Comparison of ENCODE assay signal across 33 cellular contexts in the genomic region with DNA sequence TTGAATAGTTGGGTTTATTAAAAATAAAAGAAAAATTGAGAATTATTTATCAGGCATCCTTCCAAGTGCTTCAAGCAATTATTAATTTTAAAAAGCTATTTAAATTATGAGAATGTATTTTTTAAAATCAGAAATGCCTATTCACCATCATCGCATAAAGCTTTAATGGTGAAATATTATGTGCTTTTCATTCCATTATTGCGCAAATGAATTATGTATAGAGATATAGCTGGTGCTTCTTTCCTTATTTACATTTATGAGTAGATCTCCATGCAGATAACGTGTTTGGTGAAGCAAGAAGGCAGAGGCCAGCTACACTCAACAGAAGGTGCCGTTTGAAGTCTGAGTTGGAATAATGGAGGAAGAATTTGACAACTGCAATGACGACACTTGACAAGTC.
"Had no signal": no experiment of that assay in that cellular context is flagged by ENCODE, and none has a peak within 500 bp of the region (broad histone marks: within the 10 kb centered on the region; RNA-seq: fewer than 3 reads in every experiment).

No MANE protein-coding gene starts in this region.

- DNase-seq: activated B cell treated with CpG ODN at 0.5 μM for 24 hours; activated CD4-positive, alpha-beta memory T cell treated with anti-CD3 and anti-CD28 coated beads for 36 hours; activated CD4-positive, alpha-beta T cell treated with anti-CD3 and anti-CD28 coated beads for 4 hours; activated CD4-positive, alpha-beta T cell treated with anti-CD3 and anti-CD28 coated beads, Interleukin-2, amount 50 U/mL, for 1 hour; activated CD4-positive, alpha-beta T cell treated with anti-CD3 and anti-CD28 coated beads, Interleukin-2, amount 50 U/mL, for 4 hours; activated CD4-positive, CD25-positive, alpha-beta regulatory T cell treated with anti-CD3 and anti-CD28 coated beads, Interleukin-2, amount 50 U/mL, for 72 hours; activated CD8-positive, alpha-beta memory T cell treated with anti-CD3 and anti-CD28 coated beads, Interleukin-2, amount 50 U/mL, for 4 hours; activated CD8-positive, alpha-beta T cell treated with anti-CD3 and anti-CD28 coated beads for 36 hours; activated effector memory CD4-positive, alpha-beta T cell treated with anti-CD3 and anti-CD28 coated beads, Interleukin-2, amount 50 U/mL, for 16 hours; activated gamma-delta T cell treated with Interleukin-2 at 50 U/mL for 16 hours; activated naive CD4-positive, alpha-beta T cell; activated naive CD4-positive, alpha-beta T cell treated with anti-CD3 and anti-CD28 coated beads for 36 hours; activated naive CD4-positive, alpha-beta T cell treated with anti-CD3 and anti-CD28 coated beads, Interleukin-2, amount 50 U/mL, for 16 hours; activated naive CD8-positive, alpha-beta T cell treated with anti-CD3 and anti-CD28 coated beads for 36 hours; activated T-cell treated with anti-CD3 and anti-CD28 coated beads for 4 hours; activated T-cell treated with anti-CD3 and anti-CD28 coated beads, Interleukin-2, amount 50 U/mL, for 1 hour; activated T-cell treated with anti-CD3 and anti-CD28 coated beads, Interleukin-2, amount 50 U/mL, for 4 hours; activated T-cell treated with anti-CD3 and anti-CD28 coated beads, Interleukin-2, amount 50 U/mL, for 72 hours; adrenal gland; amniotic stem cell; aorta; body of pancreas; brain microvascular endothelial cell; central memory CD4-positive, alpha-beta T cell; T-cell; T-helper 2 cell; T-helper 9 cell had no signal

- H3K27ac ChIP-seq: adrenal gland, body of pancreas, brain microvascular endothelial cell, breast epithelium, VCaP had no signal

- H3K9me3 ChIP-seq: adrenal gland, body of pancreas had no signal

- H3K27me3 ChIP-seq: adrenal gland, body of pancreas, brain microvascular endothelial cell, breast epithelium had no signal

- FAIRE-seq: astrocyte, TTC549 had no signal

- H3K4me3 ChIP-seq: adrenal gland, body of pancreas, breast epithelium had no signal

- H3K4me1 ChIP-seq: adrenal gland, body of pancreas, breast epithelium had no signal

- H3K36me3 ChIP-seq: adrenal gland, brain microvascular endothelial cell, breast epithelium had no signal

- ATAC-seq: activated CD8-positive, alpha-beta T cell treated with anti-CD3 and anti-CD28 coated beads for 36 hours; activated naive CD4-positive, alpha-beta T cell treated with anti-CD3 and anti-CD28 coated beads, Interleukin-2, amount 50 U/mL, for 72 hours; activated T-cell treated with anti-CD3 and anti-CD28 coated beads, Interleukin-2, amount 50 U/mL, for 4 hours; activated T-cell treated with anti-CD3 and anti-CD28 coated beads, Interleukin-2, amount 50 U/mL, for 72 hours; activated T-helper 17 cell treated with anti-CD3 and anti-CD28 coated beads, Interleukin-2, amount 50 U/mL, for 72 hours; body of pancreas; T-cell had no signal
